13 cellular contexts compared by ENCODE assay signal in the genomic region with DNA sequence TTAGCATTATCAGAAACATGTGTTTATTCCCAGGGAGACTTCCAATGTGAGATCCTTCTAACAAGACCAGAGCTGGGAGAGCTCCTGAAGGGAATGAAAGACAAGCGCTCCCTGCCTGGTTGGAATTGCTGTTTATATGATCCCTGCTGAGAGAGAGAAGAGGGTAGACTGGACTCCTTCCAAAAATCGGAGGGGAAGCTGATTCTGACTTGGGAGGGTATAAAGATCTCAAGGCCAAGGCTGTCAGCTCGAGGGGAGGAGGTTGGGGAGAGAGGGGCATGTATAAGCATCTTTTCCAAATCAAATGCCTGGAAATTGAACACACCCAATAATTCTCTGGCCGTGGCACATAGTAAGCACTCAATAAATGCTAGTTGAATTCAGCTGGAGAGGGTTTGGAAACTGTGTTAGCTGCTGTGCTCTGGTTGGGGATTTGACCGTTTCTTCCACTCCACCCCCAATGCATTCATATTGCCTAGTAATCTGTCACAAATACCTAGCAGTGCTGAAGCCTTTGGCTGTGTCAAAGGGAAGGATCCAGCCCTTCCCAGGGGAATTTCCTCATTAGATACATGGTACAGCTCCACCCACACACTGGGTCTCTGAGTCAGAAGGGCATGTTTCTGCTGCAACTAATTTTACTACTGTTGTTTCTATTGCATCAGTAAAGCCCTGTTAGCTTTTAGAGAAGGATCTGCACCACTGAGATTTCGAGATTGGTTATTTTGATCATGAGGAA.
DNase-seq lines count a peak whose midpoint lies in the region; ATAC-seq and TF ChIP-seq lines count a peak whose summit lies in the region.
"Had no signal": no experiment of that assay in that cellular context is flagged by ENCODE, and none has a peak within 500 bp of the region (broad histone marks: within the 10 kb centered on the region; RNA-seq: fewer than 3 reads in every experiment).

No MANE protein-coding gene starts in this region.

- no peaks in the 10 kb centered on the region for H4K20me1 ChIP-seq in HCT116 (ENCODE audit: insufficient read depth)

- no peak for TF ChIP-seq POLR2A in HCT116 (IDR thresholded peaks at IDR 0.05; ENCODE audit: borderline replicate concordance, extremely low read depth, insufficient read depth, insufficient read length)

- intact Hi-C loops in HCT116 (cut with micrococcal nuclease): no loop called here

- RAD21 ChIA-PET in HCT116 (lab: Charles Lee; ENCODE audit: low non-redundant PET in 1 of 2, low total read pairs in 2 of 2, uncharacterized antibody in 2 of 2, unreplicated experiment in 2 of 2): no interaction called here

- no peak for TF ChIP-seq RAD21 in HCT116 (IDR thresholded peaks at IDR 0.05; ENCODE audit: low read depth)

- peaks cover 0 to 4% of the 10 kb centered on the region in 2 experiments; a peak in 1 of 4 replicates for H3K4me1 ChIP-seq in HCT116 (ENCODE audit: control insufficient read depth in 1 of 2, insufficient read depth in 2 of 2, low read length in 2 of 2)

- BruUV-seq in HCT116 (replicated peaks; lab: Mats Ljungman, UMichigan): no TSS peak

- peaks cover 89% of the 10 kb centered on the region for H3K27me3 ChIP-seq in HCT116 (ENCODE audit: insufficient read depth, low read length)

- CTCF ChIA-PET in HCT116 (lab: Charles Lee): no interaction called here

- no peaks in the 10 kb centered on the region for H3K79me2 ChIP-seq in HCT116 (ENCODE audit: insufficient read depth, low read length)

- H3K9me2 ChIP-seq in HCT116 (ENCODE audit: insufficient read depth): no peaks in the 10 kb centered on the region

- POLR2A ChIA-PET in HCT116 (lab: Charles Lee): no interaction called here

- no peak overlapping the region for H3K27ac ChIP-seq in HCT116 (ENCODE audit: low read depth, low read length)
- H3K27ac ChIP-seq: thoracic aorta had no signal

- no peaks in the 10 kb centered on the region for H3K36me3 ChIP-seq in HCT116 (ENCODE audit: control insufficient read depth in 1 of 2, insufficient read depth in 2 of 2, low read length in 2 of 2)
- H3K36me3 ChIP-seq: thoracic aorta had no signal

- H3K9me3 ChIP-seq in HCT116 (ENCODE audit: control insufficient read depth in 1 of 2, insufficient read depth in 1 of 2, low read depth in 1 of 2, low read length in 2 of 2): no peaks in the 10 kb centered on the region
- H3K9me3 ChIP-seq: thoracic aorta had no signal

- TF ChIP-seq CTCF in HCT116 (IDR thresholded peaks at IDR 0.05 in 2 of 3, conservative IDR thresholded peaks at IDR 0.05 in 1 of 3; ENCODE audit: borderline replicate concordance in 1 of 3, insufficient read depth in 1 of 3, low read depth in 2 of 3, low read length in 2 of 3): no peak

- ATAC-seq in HCT116: no peak
- no peak for ATAC-seq in HG02981 (IDR thresholded peaks at IDR 0.05; ENCODE audit: unreplicated experiment)
- no peak for ATAC-seq in GM21529 (IDR thresholded peaks at IDR 0.05; ENCODE audit: unreplicated experiment)
- ATAC-seq: WTC11 had no signal

- no peak overlapping the region for H3K4me3 ChIP-seq in HCT116 (replicated peaks in 1 of 2; ENCODE audit: low read depth in 1 of 2, low read length in 2 of 2)
- H3K4me3 ChIP-seq: thoracic aorta had no signal

- H3K9ac ChIP-seq in HCT116 (ENCODE audit: low read length): no peak overlapping the region

- DNase-seq in Ammon's horn (ENCODE audit: low spot score) (peak; percentile 9), HCT116 (ENCODE audit: low read depth, low spot score) (no peak), SK-MEL-5 (ENCODE audit: low read depth, low spot score) (peak; percentile 15), hepatic stellate cell (ENCODE audit: low spot score) (peak; percentile 7), amniotic stem cell (lab: John Stamatoyannopoulos, UW) (no peak), iPS-NIHi11 (ENCODE audit: low spot score) (no peak)
- DNase-seq: DND-41, NCI-H1694, SHP77 treated with DMSO at 0.1 percent for 48 hours had no signal

- in situ Hi-C loops in SK-MEL-5 (cut with HindIII; ENCODE audit: low pct_unique_long_range_greater_than_20kb, low sequenced_read_pairs): no loop called here

- no peak overlapping the region for H3K4me2 ChIP-seq in HCT116 (ENCODE audit: low read length)

- no peak overlapping the region for H2AFZ ChIP-seq in HCT116 (ENCODE audit: low read depth, low read length, poor library complexity, severe bottlenecking)

TF ChIP-seq in HCT116, 20 proteins besides CTCF, POLR2A, EP300 and RAD21:
- TF ChIP-seq, protein P1, sequence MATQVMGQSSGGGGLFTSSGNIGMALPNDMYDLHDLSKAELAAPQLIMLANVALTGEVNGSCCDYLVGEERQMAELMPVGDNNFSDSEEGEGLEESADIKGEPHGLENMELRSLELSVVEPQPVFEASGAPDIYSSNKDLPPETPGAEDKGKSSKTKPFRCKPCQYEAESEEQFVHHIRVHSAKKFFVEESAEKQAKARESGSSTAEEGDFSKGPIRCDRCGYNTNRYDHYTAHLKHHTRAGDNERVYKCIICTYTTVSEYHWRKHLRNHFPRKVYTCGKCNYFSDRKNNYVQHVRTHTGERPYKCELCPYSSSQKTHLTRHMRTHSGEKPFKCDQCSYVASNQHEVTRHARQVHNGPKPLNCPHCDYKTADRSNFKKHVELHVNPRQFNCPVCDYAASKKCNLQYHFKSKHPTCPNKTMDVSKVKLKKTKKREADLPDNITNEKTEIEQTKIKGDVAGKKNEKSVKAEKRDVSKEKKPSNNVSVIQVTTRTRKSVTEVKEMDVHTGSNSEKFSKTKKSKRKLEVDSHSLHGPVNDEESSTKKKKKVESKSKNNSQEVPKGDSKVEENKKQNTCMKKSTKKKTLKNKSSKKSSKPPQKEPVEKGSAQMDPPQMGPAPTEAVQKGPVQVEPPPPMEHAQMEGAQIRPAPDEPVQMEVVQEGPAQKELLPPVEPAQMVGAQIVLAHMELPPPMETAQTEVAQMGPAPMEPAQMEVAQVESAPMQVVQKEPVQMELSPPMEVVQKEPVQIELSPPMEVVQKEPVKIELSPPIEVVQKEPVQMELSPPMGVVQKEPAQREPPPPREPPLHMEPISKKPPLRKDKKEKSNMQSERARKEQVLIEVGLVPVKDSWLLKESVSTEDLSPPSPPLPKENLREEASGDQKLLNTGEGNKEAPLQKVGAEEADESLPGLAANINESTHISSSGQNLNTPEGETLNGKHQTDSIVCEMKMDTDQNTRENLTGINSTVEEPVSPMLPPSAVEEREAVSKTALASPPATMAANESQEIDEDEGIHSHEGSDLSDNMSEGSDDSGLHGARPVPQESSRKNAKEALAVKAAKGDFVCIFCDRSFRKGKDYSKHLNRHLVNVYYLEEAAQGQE (IDR thresholded peaks at IDR 0.05; ENCODE audit: low read depth): no peak
- no peak for TF ChIP-seq SRF (IDR thresholded peaks at IDR 0.05; ENCODE audit: low read depth)
- no peak for TF ChIP-seq ELF1 (IDR thresholded peaks at IDR 0.05; ENCODE audit: borderline replicate concordance, low read depth)
- TF ChIP-seq, protein P2, sequence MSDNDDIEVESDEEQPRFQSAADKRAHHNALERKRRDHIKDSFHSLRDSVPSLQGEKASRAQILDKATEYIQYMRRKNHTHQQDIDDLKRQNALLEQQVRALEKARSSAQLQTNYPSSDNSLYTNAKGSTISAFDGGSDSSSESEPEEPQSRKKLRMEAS (IDR thresholded peaks at IDR 0.05): no peak
- TF ChIP-seq POLR2AphosphoS5 (IDR thresholded peaks at IDR 0.05; ENCODE audit: low read depth, low read length): no peak
- TF ChIP-seq EZH2phosphoT487 (IDR thresholded peaks at IDR 0.05; ENCODE audit: borderline replicate concordance): no peak
- TF ChIP-seq EGR1 (IDR thresholded peaks at IDR 0.05; ENCODE audit: low read depth): peak; percentile 47; the same call in 1 of the 2 replicates

Comparison
In these comparisons a context has a peak if more than half of its experiments do, and no peak if none do; other contexts are left out.
1. DNase-seq: peak in Ammon's horn (single experiment), SK-MEL-5 (single experiment) and hepatic stellate cell (single experiment); none in HCT116 (single experiment), amniotic stem cell (single experiment) and iPS-NIHi11 (single experiment).